In the genomic region with DNA sequence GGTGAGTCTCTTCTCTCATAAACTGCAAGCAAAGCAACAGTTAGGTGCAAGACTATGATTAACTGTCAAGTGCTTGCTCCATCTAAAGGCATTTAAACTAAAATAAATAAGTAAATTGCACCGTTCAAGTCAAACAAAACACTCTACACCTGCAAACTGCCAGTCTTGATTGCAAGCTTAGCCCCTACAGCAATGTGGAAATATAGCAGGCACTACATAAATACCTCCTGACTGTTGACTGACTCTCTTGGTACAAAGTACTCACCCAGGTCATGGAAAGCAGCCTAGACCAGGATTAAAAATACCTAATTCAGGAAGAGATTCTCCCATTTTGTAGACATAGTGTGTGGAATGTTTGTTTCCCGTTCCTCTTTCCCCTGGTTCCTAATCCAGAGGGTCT, we compare ENCODE assay signal across 1 cellular context.
TF ChIP-seq lines count a peak whose summit lies in the region.

No MANE protein-coding gene starts in this region.

TF ChIP-seq in HepG2, 621 proteins besides CTCF, POLR2A, EP300 and RAD21 (continued from another document):
- TF ChIP-seq, protein P1, sequence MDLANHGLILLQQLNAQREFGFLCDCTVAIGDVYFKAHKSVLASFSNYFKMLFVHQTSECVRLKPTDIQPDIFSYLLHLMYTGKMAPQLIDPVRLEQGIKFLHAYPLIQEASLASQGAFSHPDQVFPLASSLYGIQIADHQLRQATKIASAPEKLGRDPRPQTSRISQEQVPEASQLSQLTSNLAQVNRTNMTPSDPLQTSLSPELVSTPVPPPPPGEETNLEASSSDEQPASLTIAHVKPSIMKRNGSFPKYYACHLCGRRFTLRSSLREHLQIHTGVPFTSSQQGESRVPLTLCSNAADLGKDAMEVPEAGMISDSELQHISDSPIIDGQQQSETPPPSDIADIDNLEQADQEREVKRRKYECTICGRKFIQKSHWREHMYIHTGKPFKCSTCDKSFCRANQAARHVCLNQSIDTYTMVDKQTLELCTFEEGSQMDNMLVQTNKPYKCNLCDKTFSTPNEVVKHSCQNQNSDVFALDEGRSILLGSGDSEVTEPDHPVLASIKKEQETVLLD (CRISPR knock-in tag; IDR thresholded peaks at IDR 0.05; ENCODE audit: low read depth): no peak
TF ChIP-seq in HepG2: peak in this region for 3.
